Comparison of ENCODE assay signal across 3 cellular contexts in the genomic region with DNA sequence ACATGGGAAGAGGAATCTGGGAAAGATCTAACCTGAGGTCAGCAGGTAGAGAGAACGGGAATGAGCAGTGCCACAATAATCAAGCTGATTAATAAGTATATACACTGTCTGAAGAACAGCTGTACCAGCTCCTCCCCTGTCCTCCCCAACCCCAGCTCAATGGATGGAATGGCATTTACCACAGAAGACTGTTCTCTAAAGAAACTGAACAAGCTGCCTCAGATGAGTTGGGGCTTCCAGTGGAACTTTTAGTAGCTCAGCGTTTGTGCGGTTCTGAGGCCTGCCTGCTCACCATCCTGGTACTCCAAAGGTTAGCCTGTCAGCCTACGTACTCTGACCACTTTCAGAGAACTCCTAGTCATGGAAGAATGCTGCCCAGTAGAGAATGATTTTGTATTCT.
"Had no signal": no experiment of that assay in that cellular context is flagged by ENCODE, and none has a peak within 500 bp of the region (broad histone marks: within the 10 kb centered on the region; RNA-seq: fewer than 3 reads in every experiment).

No MANE protein-coding gene starts in this region.

- DNase-seq: GDM1, GF-D8 had no signal

- H3K4me3 ChIP-seq: GM12878 had no signal
